25 cellular contexts compared by ENCODE assay signal in the genomic region with DNA sequence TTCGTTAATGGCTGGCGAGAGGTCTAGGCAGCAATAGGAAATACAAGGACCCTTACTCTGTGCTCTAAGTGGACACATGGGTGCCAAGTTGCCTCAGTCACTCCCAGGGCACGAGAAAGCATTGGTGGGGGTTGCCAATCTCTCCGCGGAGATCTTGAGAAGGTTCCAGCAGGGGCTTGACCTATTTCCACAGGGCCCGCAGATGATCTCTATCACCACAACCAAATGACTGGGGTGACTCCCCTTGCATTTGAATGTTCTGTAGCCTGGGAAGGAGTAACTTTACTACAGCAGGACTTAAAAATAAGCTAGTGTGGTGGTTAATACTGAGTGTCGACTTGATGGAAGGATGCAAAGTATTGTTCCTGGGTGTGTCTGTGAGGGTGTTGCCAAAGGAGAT. TPM values are rescaled to one million over a fixed set of nuclear protein-coding genes. Genes with fewer than 3 reads are reported as not detected.
DNase-seq lines count a peak whose midpoint lies in the region; ATAC-seq and TF ChIP-seq lines count a peak whose summit lies in the region.
"Had no signal": no experiment of that assay in that cellular context is flagged by ENCODE, and none has a peak within 500 bp of the region (broad histone marks: within the 10 kb centered on the region; RNA-seq: fewer than 3 reads in every experiment).

No MANE protein-coding gene starts in this region.

- BruUV-seq in MCF 10A (replicated peaks; lab: Mats Ljungman, UMichigan): no TSS peak
- BruUV-seq in mammary epithelial cell (replicated peaks; lab: Mats Ljungman, UMichigan): no TSS peak

- H3K4me3 ChIP-seq in mammary epithelial cell (replicated peaks in 1 of 3; ENCODE audit: insufficient read depth in 1 of 3, low read depth in 2 of 3, low read length in 3 of 3) (no peak overlapping the region), left lung (no peak overlapping the region)
- H3K4me3 ChIP-seq: A549, adrenal gland, ovary, SJSA1 had no signal

- DNase-seq in MCF 10A (ENCODE audit: unreplicated experiment) (no peak), mammary epithelial cell (no peak), T-cell (no peak), memory B cell (ENCODE audit: low spot score in 2 of 2) (no peak), NCI-H1092 treated with DMSO at 0.1 percent for 48 hours (lab: John Stamatoyannopoulos, UW) (no peak), KBM-7 (no peak), left lung (no peak)
- no peak for DNase-seq in stimulated activated effector memory CD8-positive, alpha-beta T cell treated with anti-CD3 and anti-CD28 coated beads, Interleukin-12 subunit alpha, Interleukin-12 subunit beta, amount 100 ng/mL, for 72 hours (ENCODE audit: low spot score in 2 of 2)
- DNase-seq: activated B cell treated with CpG ODN at 0.5 μM for 24 hours; activated CD8-positive, alpha-beta memory T cell treated with anti-CD3 and anti-CD28 coated beads for 24 hours; adrenal gland; C1 segment of cervical spinal cord; NCI-H187; NCI-H226; NCI-H82; ovary; PC-3 had no signal

- no peak for ATAC-seq in T-cell (replicated peaks in 1 of 4)
- no peak for ATAC-seq in memory B cell (ENCODE audit: low read depth)
- peak; percentile 59 for ATAC-seq in stimulated activated effector memory CD8-positive, alpha-beta T cell treated with anti-CD3 and anti-CD28 coated beads, Interleukin-12 subunit alpha, Interleukin-12 subunit beta, amount 100 ng/mL, for 72 hours
- ATAC-seq in left lung: no peak
- ATAC-seq: A549, HCT116, PC-3 had no signal

- H4K20me1 ChIP-seq in mammary epithelial cell (ENCODE audit: insufficient read depth, low read length): peaks cover 8% of the 10 kb centered on the region

- peaks cover 33% of the 10 kb centered on the region for H3K36me3 Mint-ChIP-seq in MCF 10A (ENCODE audit: insufficient read depth, unreplicated experiment)
- peaks cover 35% of the 10 kb centered on the region for H3K36me3 Mint-ChIP-seq in T-cell
- H3K36me3 Mint-ChIP-seq in memory B cell: peaks cover 15% of the 10 kb centered on the region
- peaks cover 72% of the 10 kb centered on the region for H3K36me3 Mint-ChIP-seq in stimulated activated effector memory CD8-positive, alpha-beta T cell treated with anti-CD3 and anti-CD28 coated beads, Interleukin-12 subunit alpha, Interleukin-12 subunit beta, amount 100 ng/mL, for 72 hours

- intact Hi-C loops in MCF 10A (cut with micrococcal nuclease): no loop called here
- intact Hi-C loops in mammary epithelial cell (cut with micrococcal nuclease): no loop called here
- intact Hi-C loops in left lung (cut with DNase I): no loop called here

- no peaks in the 10 kb centered on the region for H3K27me3 Mint-ChIP-seq in MCF 10A (ENCODE audit: insufficient read depth, unreplicated experiment)
- H3K27me3 Mint-ChIP-seq in T-cell: no peaks in the 10 kb centered on the region
- no peaks in the 10 kb centered on the region for H3K27me3 Mint-ChIP-seq in memory B cell
- H3K27me3 Mint-ChIP-seq: activated B cell treated with CpG ODN at 0.5 μM for 24 hours, IgD-negative memory B cell had no signal

- H3K27me3 ChIP-seq in mammary epithelial cell (ENCODE audit: insufficient read depth, low read length) (no peaks in the 10 kb centered on the region), left lung (no peaks in the 10 kb centered on the region)
- H3K27me3 ChIP-seq: adrenal gland, ovary, SJSA1 had no signal

- dilution Hi-C loops in mammary epithelial cell (cut with HindIII; ENCODE audit: low sequenced_read_pairs): no loop called here

- in situ Hi-C loops in mammary epithelial cell (cut with MboI; ENCODE audit: low sequenced_read_pairs in 2 of 2): no loop called here
- in situ Hi-C loops in KBM-7 (cut with MboI; ENCODE audit: low pct_unique_long_range_greater_than_20kb, low sequenced_read_pairs): no loop called here

- H3K9ac ChIP-seq in mammary epithelial cell (ENCODE audit: insufficient read depth, low read length): no peak overlapping the region

- H3K4me1 ChIP-seq in mammary epithelial cell (ENCODE audit: insufficient read depth, low read length) (peaks cover 20% of the 10 kb centered on the region), left lung (peaks cover 8 to 98% of the 10 kb centered on the region in 2 donors)

- 94% methylated on average over 7 of the region's 7 CpGs for WGBS in mammary epithelial cell (ENCODE audit: low coverage, missing lambda C conversion rate)

- H2AFZ ChIP-seq in mammary epithelial cell (ENCODE audit: low read depth, low read length): no peak overlapping the region

- H3K36me3 ChIP-seq in mammary epithelial cell (ENCODE audit: insufficient read depth, low read length): peaks cover 24% of the 10 kb centered on the region
- peaks cover 0 to 32% of the 10 kb centered on the region in 2 donors for H3K36me3 ChIP-seq in left lung
- H3K36me3 ChIP-seq: adrenal gland, ovary had no signal

- peak overlapping the region; percentile 70 for H3K27ac Mint-ChIP-seq in MCF 10A (ENCODE audit: low read depth, unreplicated experiment)
- H3K27ac Mint-ChIP-seq in T-cell: peak overlapping the region; percentile 23 to 83
- peak overlapping the region; percentile 75 for H3K27ac Mint-ChIP-seq in memory B cell
- H3K27ac Mint-ChIP-seq in stimulated activated effector memory CD8-positive, alpha-beta T cell treated with anti-CD3 and anti-CD28 coated beads, Interleukin-12 subunit alpha, Interleukin-12 subunit beta, amount 100 ng/mL, for 72 hours: peak overlapping the region; percentile 94
- H3K27ac Mint-ChIP-seq: activated T-helper 1 cell treated with anti-CD3 and anti-CD28 coated beads, Interleukin-12 subunit alpha, Interleukin-12 subunit beta, Interleukin-2, Interleukin-4 antibody, amounts not matched to agents 30 ng/mL and 10 ng/mL and 1 ng/mL, durations not matched to agents 14 hours and 24 hours and 36 hours; T-helper 2 cell treated with Interferon-gamma antibody and Interleukin-4, amounts not matched to agents 5 μg/mL and 100 μg/mL, for 36 hours had no signal

- H3K9me3 Mint-ChIP-seq in MCF 10A (ENCODE audit: unreplicated experiment) (no peaks in the 10 kb centered on the region), T-cell (no peaks in the 10 kb centered on the region), memory B cell (peaks cover 3% of the 10 kb centered on the region)
- no peaks in the 10 kb centered on the region for H3K9me3 Mint-ChIP-seq in stimulated activated effector memory CD8-positive, alpha-beta T cell treated with anti-CD3 and anti-CD28 coated beads, Interleukin-12 subunit alpha, Interleukin-12 subunit beta, amount 100 ng/mL, for 72 hours
- H3K9me3 Mint-ChIP-seq: activated B cell treated with CpG ODN at 0.5 μM for 24 hours; activated T-helper 1 cell treated with anti-CD3 and anti-CD28 coated beads, Interleukin-12 subunit alpha, Interleukin-12 subunit beta, Interleukin-2, Interleukin-4 antibody, amounts not matched to agents 30 ng/mL and 10 ng/mL and 1 ng/mL, durations not matched to agents 14 hours and 24 hours and 36 hours; IgD-negative memory B cell; T-helper 2 cell treated with Interferon-gamma antibody and Interleukin-4, amounts not matched to agents 5 μg/mL and 100 μg/mL, for 36 hours had no signal

- peaks cover 100% of the 10 kb centered on the region for H3K79me2 ChIP-seq in mammary epithelial cell (ENCODE audit: insufficient read depth, low read length)

- TF ChIP-seq CTCF in MCF 10A (IDR thresholded peaks at IDR 0.05; ENCODE audit: unreplicated experiment) (no peak), mammary epithelial cell (conservative IDR thresholded peaks at IDR 0.05 in 1 of 2, IDR thresholded peaks at IDR 0.05 in 1 of 2; ENCODE audit: extremely low read depth in 1 of 2, insufficient read depth in 1 of 2, low read depth in 1 of 2, low read length in 2 of 2) (no peak), left lung (IDR thresholded peaks at IDR 0.05) (no peak)

- H3K4me2 ChIP-seq in mammary epithelial cell (ENCODE audit: insufficient read depth, low read depth, low read length): no peak overlapping the region
- H3K4me2 ChIP-seq: A549 had no signal

- H3K9me3 ChIP-seq in mammary epithelial cell (replicated peaks; ENCODE audit: insufficient read depth, low read length) (no peaks in the 10 kb centered on the region), left lung (no peaks in the 10 kb centered on the region)
- H3K9me3 ChIP-seq: A549, adrenal gland, ovary, SJSA1 had no signal

- H3K4me1 Mint-ChIP-seq in MCF 10A (ENCODE audit: insufficient read depth, unreplicated experiment) (peaks cover 46% of the 10 kb centered on the region), T-cell (peaks cover 88 to 96% (median 94%) of the 10 kb centered on the region in 3 donors), memory B cell (peaks cover 64% of the 10 kb centered on the region)
- H3K4me1 Mint-ChIP-seq in stimulated activated effector memory CD8-positive, alpha-beta T cell treated with anti-CD3 and anti-CD28 coated beads, Interleukin-12 subunit alpha, Interleukin-12 subunit beta, amount 100 ng/mL, for 72 hours: peaks cover 92% of the 10 kb centered on the region

- H3K4me3 Mint-ChIP-seq in MCF 10A (ENCODE audit: unreplicated experiment) (no peak overlapping the region), T-cell (peak overlapping the region in 1 of 3 donors; percentile 28), memory B cell (no peak overlapping the region)
- H3K4me3 Mint-ChIP-seq in stimulated activated effector memory CD8-positive, alpha-beta T cell treated with anti-CD3 and anti-CD28 coated beads, Interleukin-12 subunit alpha, Interleukin-12 subunit beta, amount 100 ng/mL, for 72 hours: peak overlapping the region; percentile 60
- H3K4me3 Mint-ChIP-seq: activated B cell treated with CpG ODN at 0.5 μM for 24 hours; activated T-helper 1 cell treated with anti-CD3 and anti-CD28 coated beads, Interleukin-12 subunit alpha, Interleukin-12 subunit beta, Interleukin-2, Interleukin-4 antibody, amounts not matched to agents 30 ng/mL and 10 ng/mL and 1 ng/mL, durations not matched to agents 14 hours and 24 hours and 36 hours; T-helper 2 cell treated with Interferon-gamma antibody and Interleukin-4, amounts not matched to agents 5 μg/mL and 100 μg/mL, for 36 hours had no signal

- no peak overlapping the region for H3K27ac ChIP-seq in mammary epithelial cell (ENCODE audit: insufficient read depth, low read depth, low read length)
- H3K27ac ChIP-seq in left lung: peak overlapping the region in 1 of 2 donors; percentile 70
- H3K27ac ChIP-seq: A549, epithelial cell of prostate, HL-60, ovary, SJSA1 had no signal

- CTCF ChIA-PET in MCF 10A (lab: Yijun Ruan, JAX): no interaction called here
- CTCF ChIA-PET in mammary epithelial cell (lab: Charles Lee; ENCODE audit: low non-redundant PET): no interaction called here
- CTCF ChIA-PET in T-cell (lab: Charles Lee): no interaction called here

- POLR2A ChIA-PET in MCF 10A (lab: Yijun Ruan, JAX) (interaction anchor here (1.5 kb wide), 1 partner anchor 9 kb away, joined by 5 read pairs; no protein-coding TSS in a partner anchor), T-cell (lab: Charles Lee) (no interaction called here)

RNA-seq across cellular contexts. Expression of gene CDC42EP3, which starts 8.1 kb away (rescaled TPM):
- total RNA-seq in MCF 10A (2022): 55.4 and 61.3 TPM in 2 replicates
- 100 to 1,000 TPM in 1 of 2 donors, 10 to 100 TPM in 1; 96.7 to 276 TPM for total RNA-seq in mammary epithelial cell
- polyA plus RNA-seq in mammary epithelial cell: 84.4 TPM
- polyA minus RNA-seq in mammary epithelial cell: 192 TPM
- 10 to 100 TPM; 30.0 to 60.3 (median 37.6) TPM for total RNA-seq in T-cell
- 10 to 100 TPM; 37.7 to 53.8 TPM for total RNA-seq in left lung
